8 cellular contexts compared by ENCODE assay signal in the genomic region with DNA sequence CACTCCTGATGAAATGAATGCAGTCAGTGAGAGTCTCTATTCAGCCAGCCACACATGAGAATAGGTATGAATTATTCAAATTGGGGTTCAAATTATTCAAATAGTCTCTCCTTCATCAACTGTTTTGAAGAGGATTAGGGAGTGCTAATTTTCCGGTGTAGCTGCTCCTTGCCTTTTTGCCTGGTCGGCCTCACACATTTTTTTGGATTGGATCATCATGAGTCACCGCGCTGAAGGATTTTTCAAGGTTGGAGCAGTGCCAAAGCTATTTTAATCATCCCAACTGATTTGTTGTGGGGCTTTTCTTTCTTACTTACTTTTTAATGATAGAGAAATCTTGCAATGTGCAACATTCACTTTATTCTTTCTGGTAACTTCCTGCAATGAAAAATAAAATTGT. TPM values are rescaled to one million over a fixed set of nuclear protein-coding genes. Genes with fewer than 3 reads are reported as not detected.
DNase-seq lines count a peak whose midpoint lies in the region; ATAC-seq and TF ChIP-seq lines count a peak whose summit lies in the region.

No MANE protein-coding gene starts in this region.

- H3K9me3 ChIP-seq in HEK293 (ENCODE audit: control insufficient read depth, insufficient read depth, low read depth, low read length) (no peaks in the 10 kb centered on the region), NT2/D1 (ENCODE audit: insufficient read depth, low read length) (no peaks in the 10 kb centered on the region), fibroblast of lung (ENCODE audit: control insufficient read depth, insufficient read depth, low read depth, low read length) (no peaks in the 10 kb centered on the region)

- DNase-seq in NT2/D1 (ENCODE audit: low read depth, low spot score): peak; percentile 36
- DNase-seq in fibroblast of lung (ENCODE audit: low read depth in 2 of 2): peak; percentile 90 to 96
- DNase-seq in SK-N-DZ (ENCODE audit: low spot score): no peak
- no peak for DNase-seq in Kasumi-1 (lab: John Stamatoyannopoulos, UW)

- POLR2A ChIA-PET in HEK293 (lab: Yijun Ruan, JAX): interaction anchor here (1.0 kb wide), 1 partner anchor 15 kb away, joined by 3 read pairs; no protein-coding TSS in a partner anchor

- CTCF ChIA-PET in HEK293 (lab: Yijun Ruan, JAX): interaction anchor here (0.6 to 1.1 kb wide), 5 partner anchors 13 to 278 kb away, joined by 3 to 6 read pairs (median 3); no protein-coding TSS in a partner anchor

- TF ChIP-seq CTCF in HEK293 (tag by site-specific recombination; IDR thresholded peaks at IDR 0.05) (no peak), fibroblast of lung (conservative IDR thresholded peaks at IDR 0.05 in 1 of 2, IDR thresholded peaks at IDR 0.05 in 1 of 2; ENCODE audit: low read depth in 1 of 2, low read length in 2 of 2) (no peak)

- peaks cover 22% of the 10 kb centered on the region for H3K4me1 ChIP-seq in HEK293 (ENCODE audit: control insufficient read depth, insufficient read depth, low read length)
- H3K4me1 ChIP-seq in NT2/D1 (ENCODE audit: insufficient read depth, insufficient read length): no peaks in the 10 kb centered on the region
- H3K4me1 ChIP-seq in fibroblast of lung (ENCODE audit: control insufficient read depth, extremely low read depth, insufficient read depth, low read length): peaks cover 19% of the 10 kb centered on the region
- H3K4me1 ChIP-seq in rectal smooth muscle tissue (ENCODE audit: control insufficient read depth, insufficient read depth, low read length): peaks cover 36% of the 10 kb centered on the region

- H3K36me3 ChIP-seq in HEK293 (ENCODE audit: control insufficient read depth in 2 of 2, insufficient read depth in 1 of 2, low read length in 2 of 2) (no peaks in the 10 kb centered on the region), NT2/D1 (ENCODE audit: insufficient read depth, insufficient read length, low read length) (no peaks in the 10 kb centered on the region), fibroblast of lung (ENCODE audit: control insufficient read depth, insufficient read depth, low read length) (no peaks in the 10 kb centered on the region), rectal smooth muscle tissue (ENCODE audit: control insufficient read depth, insufficient read depth, low read length) (no peaks in the 10 kb centered on the region)

- peak overlapping the region; percentile 83 for H3K4me2 ChIP-seq in fibroblast of lung (ENCODE audit: extremely low read depth, insufficient read depth, low read length)

- H3K27me3 ChIP-seq in NT2/D1 (ENCODE audit: insufficient read depth, insufficient read length) (no peaks in the 10 kb centered on the region), fibroblast of lung (ENCODE audit: control insufficient read depth, insufficient read depth, low read length) (no peaks in the 10 kb centered on the region), rectal smooth muscle tissue (ENCODE audit: control insufficient read depth, insufficient read depth, low read length) (no peaks in the 10 kb centered on the region)

- no peaks in the 10 kb centered on the region for H4K20me1 ChIP-seq in fibroblast of lung (ENCODE audit: control insufficient read depth, extremely low read depth, insufficient read depth, low read length)

- H3K9ac ChIP-seq in NT2/D1 (ENCODE audit: insufficient read length, low read depth) (no peak overlapping the region), fibroblast of lung (ENCODE audit: insufficient read depth, low read length) (no peak overlapping the region), rectal smooth muscle tissue (ENCODE audit: low read length) (no peak overlapping the region)

- H2AFZ ChIP-seq in fibroblast of lung (ENCODE audit: low read length): peak overlapping the region; percentile 54

- ATAC-seq in HG03159 (IDR thresholded peaks at IDR 0.05; ENCODE audit: unreplicated experiment): no peak
- ATAC-seq in HG03280 (IDR thresholded peaks at IDR 0.05; ENCODE audit: unreplicated experiment): no peak

- H3K27ac ChIP-seq in HEK293 (ENCODE audit: extremely low read depth, low read depth, low read length) (no peak overlapping the region), fibroblast of lung (ENCODE audit: insufficient read depth, low read length) (peak overlapping the region; percentile 88), rectal smooth muscle tissue (ENCODE audit: low read depth, low read length) (peak overlapping the region; percentile 86)

- H3K4me3 ChIP-seq in HEK293 (ENCODE audit: low read depth, low read length) (no peak overlapping the region), NT2/D1 (ENCODE audit: insufficient read length, low read depth) (no peak overlapping the region), fibroblast of lung (replicated peaks in 1 of 4; ENCODE audit: control extremely low read depth in 1 of 4, insufficient read depth in 1 of 4, low read depth in 3 of 4, low read length in 4 of 4) (peak overlapping the region in 1 of 4 experiments; percentile 24), rectal smooth muscle tissue (ENCODE audit: low read length) (no peak overlapping the region)

- peaks cover 2% of the 10 kb centered on the region for H3K79me2 ChIP-seq in fibroblast of lung (ENCODE audit: control insufficient read depth, insufficient read depth, low read length)

TF ChIP-seq in HEK293, 187 proteins besides CTCF, POLR2A, EP300 and RAD21 (continues in another document):
- peak; percentile 74 for TF ChIP-seq PRDM1 (tag by site-specific recombination; IDR thresholded peaks at IDR 0.05)
- no peak for TF ChIP-seq SCRT2 (tag by site-specific recombination; IDR thresholded peaks at IDR 0.05)
- peak; percentile 69; the same call in 1 of the 2 replicates for TF ChIP-seq WT1 (tag by site-specific recombination; IDR thresholded peaks at IDR 0.05)
- TF ChIP-seq SP7 (tag by site-specific recombination; IDR thresholded peaks at IDR 0.05): 0 out of 2 replicates have a peak, but pooled peaks have one; percentile 44
- peak; percentile 37; the same call in 1 of the 2 replicates for TF ChIP-seq ZNF501 (tag by site-specific recombination; IDR thresholded peaks at IDR 0.05)
- no peak for TF ChIP-seq ZNF146 (tag by site-specific recombination; IDR thresholded peaks at IDR 0.05)
- TF ChIP-seq ZNF202 (tag by site-specific recombination; IDR thresholded peaks at IDR 0.05; ENCODE audit: borderline replicate concordance): no peak
- no peak for TF ChIP-seq ZNF677 (tag by site-specific recombination; IDR thresholded peaks at IDR 0.05)
- no peak for TF ChIP-seq ZFHX2 (tag by site-specific recombination; conservative IDR thresholded peaks at IDR 0.05)
- TF ChIP-seq, protein P1, sequence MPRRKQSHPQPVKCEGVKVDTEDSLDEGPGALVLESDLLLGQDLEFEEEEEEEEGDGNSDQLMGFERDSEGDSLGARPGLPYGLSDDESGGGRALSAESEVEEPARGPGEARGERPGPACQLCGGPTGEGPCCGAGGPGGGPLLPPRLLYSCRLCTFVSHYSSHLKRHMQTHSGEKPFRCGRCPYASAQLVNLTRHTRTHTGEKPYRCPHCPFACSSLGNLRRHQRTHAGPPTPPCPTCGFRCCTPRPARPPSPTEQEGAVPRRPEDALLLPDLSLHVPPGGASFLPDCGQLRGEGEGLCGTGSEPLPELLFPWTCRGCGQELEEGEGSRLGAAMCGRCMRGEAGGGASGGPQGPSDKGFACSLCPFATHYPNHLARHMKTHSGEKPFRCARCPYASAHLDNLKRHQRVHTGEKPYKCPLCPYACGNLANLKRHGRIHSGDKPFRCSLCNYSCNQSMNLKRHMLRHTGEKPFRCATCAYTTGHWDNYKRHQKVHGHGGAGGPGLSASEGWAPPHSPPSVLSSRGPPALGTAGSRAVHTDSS (tag by site-specific recombination; IDR thresholded peaks at IDR 0.05): peak; percentile 34; the same call in 1 of the 2 replicates
- TF ChIP-seq, protein P2, sequence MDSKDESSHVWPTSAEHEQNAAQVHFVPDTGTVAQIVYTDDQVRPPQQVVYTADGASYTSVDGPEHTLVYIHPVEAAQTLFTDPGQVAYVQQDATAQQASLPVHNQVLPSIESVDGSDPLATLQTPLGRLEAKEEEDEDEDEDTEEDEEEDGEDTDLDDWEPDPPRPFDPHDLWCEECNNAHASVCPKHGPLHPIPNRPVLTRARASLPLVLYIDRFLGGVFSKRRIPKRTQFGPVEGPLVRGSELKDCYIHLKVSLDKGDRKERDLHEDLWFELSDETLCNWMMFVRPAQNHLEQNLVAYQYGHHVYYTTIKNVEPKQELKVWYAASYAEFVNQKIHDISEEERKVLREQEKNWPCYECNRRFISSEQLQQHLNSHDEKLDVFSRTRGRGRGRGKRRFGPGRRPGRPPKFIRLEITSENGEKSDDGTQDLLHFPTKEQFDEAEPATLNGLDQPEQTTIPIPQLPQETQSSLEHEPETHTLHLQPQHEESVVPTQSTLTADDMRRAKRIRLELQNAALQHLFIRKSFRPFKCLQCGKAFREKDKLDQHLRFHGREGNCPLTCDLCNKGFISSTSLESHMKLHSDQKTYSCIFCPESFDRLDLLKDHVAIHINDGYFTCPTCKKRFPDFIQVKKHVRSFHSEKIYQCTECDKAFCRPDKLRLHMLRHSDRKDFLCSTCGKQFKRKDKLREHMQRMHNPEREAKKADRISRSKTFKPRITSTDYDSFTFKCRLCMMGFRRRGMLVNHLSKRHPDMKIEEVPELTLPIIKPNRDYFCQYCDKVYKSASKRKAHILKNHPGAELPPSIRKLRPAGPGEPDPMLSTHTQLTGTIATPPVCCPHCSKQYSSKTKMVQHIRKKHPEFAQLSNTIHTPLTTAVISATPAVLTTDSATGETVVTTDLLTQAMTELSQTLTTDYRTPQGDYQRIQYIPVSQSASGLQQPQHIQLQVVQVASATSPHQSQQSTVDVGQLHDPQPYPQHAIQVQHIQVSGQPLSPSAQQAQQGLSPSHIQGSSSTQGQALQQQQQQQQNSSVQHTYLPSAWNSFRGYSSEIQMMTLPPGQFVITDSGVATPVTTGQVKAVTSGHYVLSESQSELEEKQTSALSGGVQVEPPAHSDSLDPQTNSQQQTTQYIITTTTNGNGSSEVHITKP (tag by site-specific recombination; IDR thresholded peaks at IDR 0.05): peak; percentile 40; the same call in 1 of the 2 replicates
- TF ChIP-seq SCRT1 (tag by site-specific recombination; IDR thresholded peaks at IDR 0.05; ENCODE audit: borderline replicate concordance): no peak
- TF ChIP-seq ZNF629 (tag by site-specific recombination; IDR thresholded peaks at IDR 0.05): 0 out of 2 replicates have a peak, but pooled peaks have one; percentile 15
- no peak for TF ChIP-seq ZNF777 (tag by site-specific recombination; IDR thresholded peaks at IDR 0.05; ENCODE audit: borderline replicate concordance)
- peak; percentile 80 for TF ChIP-seq ZNF366 (tag by site-specific recombination; conservative IDR thresholded peaks at IDR 0.05)

RNA-seq across cellular contexts. Expression of a gene that starts 2.4 kb away (rescaled TPM):
- 28.2 and 38.8 TPM in 2 replicates for total RNA-seq in fibroblast of lung
- 26.9 and 49.8 TPM in 2 replicates for polyA plus RNA-seq in fibroblast of lung
- 13.2 and 27.0 TPM in 2 replicates for polyA plus RNA-seq in fibroblast of lung (2012)
- 71.6 and 96.1 TPM in 2 replicates for polyA minus RNA-seq in fibroblast of lung (ENCODE audit: low replicate concordance)
- polyA plus RNA-seq in SK-N-DZ (2014; cell fraction: cytosol; rRNA removed): 2.3 and 2.6 TPM in 2 replicates
- 2.3 and 3.9 TPM in 2 replicates for polyA plus RNA-seq in SK-N-DZ (2014; cell fraction: nucleus; rRNA removed)

Comparison
In these comparisons a context has a peak if more than half of its experiments do, and no peak if none do; other contexts are left out.
1. DNase-seq: peak in NT2/D1 (single experiment) and fibroblast of lung (2 of 2); none in SK-N-DZ (single experiment) and Kasumi-1 (0 of 2).